ENCODE assay signal across 7 cellular contexts in genomic region chr21:36260030-36260787, GRCh38. TPM values are rescaled to one million over a fixed set of nuclear protein-coding genes. Genes with fewer than 3 reads are reported as not detected.
DNase-seq lines count a peak whose midpoint lies in the region; ATAC-seq and TF ChIP-seq lines count a peak whose summit lies in the region.

No MANE protein-coding gene starts in this region.

- TF ChIP-seq CTCF in parathyroid adenoma (IDR thresholded peaks at IDR 0.05): peak; percentile 68

- no peak overlapping the region for H3K9ac ChIP-seq in parathyroid adenoma

- H3K4me1 Mint-ChIP-seq in activated naive CD8-positive, alpha-beta T cell (ENCODE audit: low read depth): peaks cover 13% of the 10 kb centered on the region

- H3K9me3 Mint-ChIP-seq in activated naive CD8-positive, alpha-beta T cell (ENCODE audit: low read depth): no peaks in the 10 kb centered on the region

- H3K36me3 ChIP-seq in parathyroid adenoma (ENCODE audit: control insufficient read depth, insufficient read depth, low read length): no peaks in the 10 kb centered on the region

- no peaks in the 10 kb centered on the region for H3K27me3 ChIP-seq in parathyroid adenoma (ENCODE audit: control insufficient read depth, insufficient read depth, low read length)

- H3K79me2 ChIP-seq in parathyroid adenoma: no peaks in the 10 kb centered on the region

- H3K36me3 Mint-ChIP-seq in activated naive CD8-positive, alpha-beta T cell: peaks cover 16% of the 10 kb centered on the region

- H3K4me2 ChIP-seq in parathyroid adenoma (ENCODE audit: low read length): peak overlapping the region; percentile 77

- peak overlapping the region; percentile 92 for H3K27ac Mint-ChIP-seq in activated naive CD8-positive, alpha-beta T cell

- H2AFZ ChIP-seq in parathyroid adenoma: peak overlapping the region; percentile 72

- no peaks in the 10 kb centered on the region for H3K27me3 Mint-ChIP-seq in activated naive CD8-positive, alpha-beta T cell

- H3K27ac ChIP-seq in parathyroid adenoma: peak overlapping the region; percentile 74

- peak overlapping the region; percentile 58 for H3K4me3 ChIP-seq in parathyroid adenoma (ENCODE audit: low read depth, low read length)

- H3K4me3 Mint-ChIP-seq in activated naive CD8-positive, alpha-beta T cell: peak overlapping the region; percentile 82

- H3K4me1 ChIP-seq in parathyroid adenoma: no peaks in the 10 kb centered on the region

- no peak for ATAC-seq in HG03442 (IDR thresholded peaks at IDR 0.05; ENCODE audit: unreplicated experiment)

- H3K9me3 ChIP-seq in parathyroid adenoma (ENCODE audit: control insufficient read depth, low read length): no peaks in the 10 kb centered on the region

- DNase-seq in GM03348 (ENCODE audit: low spot score): peak; percentile 85
- DNase-seq in HT1080 (ENCODE audit: low read depth): peak; percentile 70
- peak; percentile 55 for DNase-seq in OCI-M2 (lab: John Stamatoyannopoulos, UW; ENCODE audit: unreplicated experiment)
- peak; percentile 64 for DNase-seq in glomerular endothelial cell (ENCODE audit: extremely low read depth, low read depth, low spot score)

RNA-seq across cellular contexts. Expression of gene MORC3, which starts 59.8 kb away (rescaled TPM):
- total RNA-seq in HT1080 (2014; rRNA removed; shearing (Covaris generic)): 18.4 and 21.0 TPM in 2 replicates
- 15.0 and 20.3 TPM in 2 replicates for polyA plus RNA-seq in HT1080 (2015; cell fraction: cytosol; rRNA removed)
- polyA plus RNA-seq in HT1080 (2015; cell fraction: nucleus; rRNA removed): 34.3 and 35.3 TPM in 2 replicates
- 19.3 and 25.9 TPM in 2 replicates for total RNA-seq in glomerular endothelial cell
